Comparison of ENCODE assay signal across 8 cellular contexts in the genomic region with DNA sequence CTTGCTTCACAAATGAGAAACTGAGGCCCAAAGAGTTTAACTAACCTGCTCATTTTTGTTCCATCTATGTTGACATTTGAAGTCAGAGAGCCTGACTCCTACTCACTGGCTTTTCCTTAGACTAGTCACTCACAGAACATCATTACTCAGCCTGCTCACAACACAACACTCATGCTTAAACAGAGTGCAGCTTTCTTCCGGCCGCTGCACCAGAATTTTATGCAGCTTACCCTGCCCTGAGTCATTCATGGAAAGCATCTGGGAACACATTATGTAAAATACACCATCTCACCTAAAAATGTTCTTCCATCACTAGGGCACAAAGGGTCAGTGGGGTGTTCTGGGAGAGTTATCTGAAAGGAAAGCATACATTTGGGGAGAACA.
DNase-seq lines count a peak whose midpoint lies in the region; ATAC-seq, FAIRE-seq and TF ChIP-seq lines count a peak whose summit lies in the region.

No MANE protein-coding gene starts in this region.

- H2AFZ ChIP-seq in astrocyte (ENCODE audit: low read depth, low read length), result no peak overlapping the region

- H3K27ac Mint-ChIP-seq in astrocyte (ENCODE audit: unreplicated experiment), result peak overlapping the region; percentile 83

- POLR2A ChIA-PET in A673 (lab: Charles Lee; ENCODE audit: low non-redundant PET), result no interaction called here

- H3K36me3 Mint-ChIP-seq in astrocyte (ENCODE audit: low read depth, unreplicated experiment), result no peaks in the 10 kb centered on the region

- H3K9ac ChIP-seq in astrocyte (ENCODE audit: low read length), result peak overlapping the region; percentile 29

- no TSS peak for BruUV-seq in A673 (replicated peaks; lab: Mats Ljungman, UMichigan)

- DNase-seq in astrocyte (ENCODE audit: low read depth) (peak; percentile 93), non-pigmented ciliary epithelial cell (ENCODE audit: low read depth) (peak; percentile 88), NCI-H2081 (lab: John Stamatoyannopoulos, UW) (no peak), D721Med (ENCODE audit: insufficient read length, low spot score) (no peak), A673 (ENCODE audit: low spot score) (no peak), ureter (ENCODE audit: low spot score) (no peak)

- CTCF ChIA-PET in A673 (lab: Charles Lee), result no interaction called here

- H3K4me3 Mint-ChIP-seq in astrocyte (ENCODE audit: unreplicated experiment), result no peak overlapping the region

- TF ChIP-seq CTCF in astrocyte (IDR thresholded peaks at IDR 0.05; ENCODE audit: insufficient read depth, low read depth, low read length), result no peak
- no peak for TF ChIP-seq CTCF in D721Med (IDR thresholded peaks at IDR 0.05; ENCODE audit: insufficient read depth, missing control alignments)
- no peak for TF ChIP-seq CTCF in A673 (conservative IDR thresholded peaks at IDR 0.05; ENCODE audit: low read depth, low read length)

- ATAC-seq in GM18520 (IDR thresholded peaks at IDR 0.05; ENCODE audit: unreplicated experiment), result peak; percentile 64
- peak; percentile 41 for ATAC-seq in HG03095 (IDR thresholded peaks at IDR 0.05; ENCODE audit: unreplicated experiment)

- peak overlapping the region; percentile 53 for H3K4me2 ChIP-seq in astrocyte (ENCODE audit: low read length)

- no peaks in the 10 kb centered on the region for H3K36me3 ChIP-seq in astrocyte (ENCODE audit: insufficient read depth, low read length)
- no peaks in the 10 kb centered on the region for H3K36me3 ChIP-seq in A673 (ENCODE audit: insufficient read depth, low read length, poor library complexity, severe bottlenecking)

- no peaks in the 10 kb centered on the region for H3K79me2 ChIP-seq in astrocyte (ENCODE audit: insufficient read depth, low read length)

- H3K9me3 Mint-ChIP-seq in astrocyte (ENCODE audit: unreplicated experiment), result no peaks in the 10 kb centered on the region

- H3K4me3 ChIP-seq in astrocyte (ENCODE audit: insufficient read depth, low read depth, low read length) (no peak overlapping the region), A673 (ENCODE audit: low read depth, low read length, poor library complexity, severe bottlenecking) (no peak overlapping the region)

- intact Hi-C loops in A673 (cut with micrococcal nuclease; ENCODE audit: unreplicated experiment), result no loop called here

- H3K4me1 Mint-ChIP-seq in astrocyte (ENCODE audit: low read depth, unreplicated experiment), result peaks cover 45% of the 10 kb centered on the region

- FAIRE-seq in astrocyte (lab: Jason Lieb, UNC), result peak; percentile 97
- no peak for FAIRE-seq in D721Med (lab: Jason Lieb, UNC)

- H3K4me1 ChIP-seq in astrocyte (ENCODE audit: insufficient read depth, low read length) (peaks cover 35% of the 10 kb centered on the region), A673 (ENCODE audit: insufficient read depth, low read length, poor library complexity, severe bottlenecking) (peaks cover 6% of the 10 kb centered on the region)

- H3K27ac ChIP-seq in astrocyte (ENCODE audit: low read depth, low read length) (peak overlapping the region; percentile 75), A673 (ENCODE audit: low read depth, low read length, poor library complexity, severe bottlenecking) (no peak overlapping the region)

- H4K20me1 ChIP-seq in astrocyte (ENCODE audit: insufficient read depth, low read length), result no peaks in the 10 kb centered on the region

- H3K27me3 Mint-ChIP-seq in astrocyte (ENCODE audit: low read depth, unreplicated experiment), result no peaks in the 10 kb centered on the region

- H3K9me3 ChIP-seq in astrocyte (ENCODE audit: insufficient read depth, low read depth, low read length) (no peaks in the 10 kb centered on the region), A673 (ENCODE audit: low read depth, low read length, poor library complexity, severe bottlenecking) (no peaks in the 10 kb centered on the region)

- H3K27me3 ChIP-seq in astrocyte (ENCODE audit: insufficient read depth, low read length), result no peaks in the 10 kb centered on the region
- H3K27me3 ChIP-seq in A673 (replicated peaks; ENCODE audit: insufficient read depth, low read depth, low read length, poor library complexity), result no peaks in the 10 kb centered on the region

Comparison
In these comparisons a context has a peak if more than half of its experiments do, and no peak if none do; other contexts are left out.
1. DNase-seq: peak in astrocyte (single experiment) and non-pigmented ciliary epithelial cell (single experiment); none in NCI-H2081 (0 of 2), D721Med (single experiment), A673 (single experiment) and ureter (single experiment).